Comparison of ENCODE assay signal across 16 cellular contexts in the genomic region with DNA sequence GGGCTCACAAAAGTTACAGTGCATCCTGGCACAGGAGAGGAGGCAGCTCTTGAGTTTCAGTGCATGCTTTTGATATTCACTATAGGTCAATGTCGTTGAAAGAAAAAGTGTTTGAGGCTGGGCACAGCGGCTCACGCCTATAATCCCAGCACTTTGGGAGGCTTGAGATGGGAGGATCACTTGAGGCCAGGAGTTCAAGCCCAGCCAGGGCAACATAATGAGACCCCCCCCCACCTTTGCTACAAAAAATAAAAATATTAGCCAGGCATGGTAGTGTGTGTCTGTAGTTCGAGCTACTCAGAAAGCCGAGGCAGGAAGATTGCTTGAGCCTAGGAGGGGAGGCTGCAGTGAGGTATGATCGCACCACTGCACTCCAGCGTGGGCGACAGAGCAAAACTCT. TPM values are rescaled to one million over a fixed set of nuclear protein-coding genes. Genes with fewer than 3 reads are reported as not detected.
A peak's percentile ranks its signal among the peaks of the same experiment; 100 is the strongest.
DNase-seq lines count a peak whose midpoint lies in the region; ATAC-seq and TF ChIP-seq lines count a peak whose summit lies in the region.
"Not testable (repeated sequence)": the region's sequence is repeated elsewhere in the genome, so short reads cannot be mapped to it uniquely, and the experiment has no call there.
"Had no signal": no experiment of that assay in that cellular context is flagged by ENCODE, and none has a peak within 500 bp of the region (broad histone marks: within the 10 kb centered on the region; RNA-seq: fewer than 3 reads in every experiment).

No MANE protein-coding gene starts in this region.

- H3K27ac ChIP-seq in RWPE2 (ENCODE audit: poor library complexity, severe bottlenecking); brain microvascular endothelial cell; endodermal cell (ENCODE audit: low read depth, low read length): not testable (repeated sequence)

- H3K4me3 Mint-ChIP-seq in endodermal cell, result not testable (repeated sequence)

- H3K4me3 ChIP-seq in RWPE2 (ENCODE audit: severe bottlenecking); brain microvascular endothelial cell (ENCODE audit: low read depth, low read length); endodermal cell (ENCODE audit: low read length): not testable (repeated sequence)

- H3K27ac Mint-ChIP-seq in endodermal cell, result not testable (repeated sequence)

- H3K36me3 ChIP-seq in RWPE2 (ENCODE audit: low read depth); brain microvascular endothelial cell (replicated peaks); endodermal cell (ENCODE audit: control insufficient read depth, insufficient read depth, low read length): not testable (repeated sequence)

- not testable (repeated sequence) for H3K4me1 ChIP-seq in RWPE2 (ENCODE audit: insufficient read depth, poor library complexity, severe bottlenecking); endodermal cell (ENCODE audit: control insufficient read depth, insufficient read depth, low read length)

- in situ Hi-C loops in brain microvascular endothelial cell (cut with HindIII; ENCODE audit: low pct_ligation_motif_present, low sequenced_read_pairs), result not testable (repeated sequence)

- ATAC-seq in RWPE2 (ENCODE audit: low read depth); sciatic nerve: not testable (repeated sequence)

- H3K36me3 Mint-ChIP-seq in endodermal cell (ENCODE audit: low read depth), result not testable (repeated sequence)

- DNase-seq in ELR (ENCODE audit: low read depth) (peak; percentile 0), RWPE2 (ENCODE audit: low spot score) (peak; percentile 10), brain microvascular endothelial cell (peak; percentile 0), endodermal cell (peak; percentile 6), cardiac septum (ENCODE audit: low spot score) (peak; percentile 33), sciatic nerve (ENCODE audit: low spot score) (peak; percentile 33)

- not testable (repeated sequence) for H3K4me1 Mint-ChIP-seq in endodermal cell

- not testable (repeated sequence) for H3K27me3 Mint-ChIP-seq in endodermal cell (ENCODE audit: insufficient read depth)

- 83 to 93% methylated on average over 3 of the region's 8 CpGs for WGBS in endodermal cell (ENCODE audit: insufficient coverage in 1 of 2, insufficient read length in 1 of 2), 2 experiments

- not testable (repeated sequence) for H3K9ac ChIP-seq in endodermal cell (ENCODE audit: extremely low read depth, low read length, poor library complexity, severe bottlenecking)

- not testable (repeated sequence) for TF ChIP-seq CTCF in RWPE2 (IDR thresholded peaks at IDR 0.05; ENCODE audit: poor library complexity, severe bottlenecking); brain microvascular endothelial cell (IDR thresholded peaks at IDR 0.05; ENCODE audit: low read depth, low read length, missing control alignments); endodermal cell (conservative IDR thresholded peaks at IDR 0.05)

- intact Hi-C loops in cardiac septum (cut with DNase I); sciatic nerve (cut with DNase I): not testable (repeated sequence)

- not testable (repeated sequence) for H3K27me3 ChIP-seq in RWPE2 (ENCODE audit: insufficient read depth, poor library complexity, severe bottlenecking); brain microvascular endothelial cell (replicated peaks); endodermal cell (ENCODE audit: control insufficient read depth, insufficient read depth, low read length, poor library complexity, severe bottlenecking)

- H3K9me3 ChIP-seq in RWPE2 (ENCODE audit: severe bottlenecking); endodermal cell (ENCODE audit: control insufficient read depth, low read length): not testable (repeated sequence)

- not testable (repeated sequence) for H3K9me3 Mint-ChIP-seq in endodermal cell

RNA-seq across cellular contexts. Expression of gene RASA4, which starts 1.6 kb away (rescaled TPM):
- 10 to 100 TPM; 10.9 to 44.0 TPM for total RNA-seq in endodermal cell
- polyA plus RNA-seq in endodermal cell (2013, experiment 1 of 2), result 38.2 TPM
- polyA plus RNA-seq in endodermal cell (2013, experiment 2 of 2), result 35.4 TPM
- 40.9 TPM for total RNA-seq in cardiac septum
- total RNA-seq in sciatic nerve, result 233 TPM

RNA-seq across cellular contexts. Expression of gene UPK3BL1, which starts 24.5 kb away (rescaled TPM):
- total RNA-seq in endodermal cell, result 10 to 100 TPM; 16.8 to 18.7 TPM
- polyA plus RNA-seq in endodermal cell (2013, experiment 1 of 2), result 56.7 TPM
- polyA plus RNA-seq in endodermal cell (2013, experiment 2 of 2), result 48.4 TPM
- total RNA-seq in cardiac septum, result 10.3 TPM
- 23.0 TPM for total RNA-seq in sciatic nerve

RNA-seq across cellular contexts. Expression of gene SPDYE2B, which starts 32.0 kb away (rescaled TPM):
- total RNA-seq in endodermal cell, result not detected
- polyA plus RNA-seq in endodermal cell (2013, experiment 1 of 2), result not detected
- polyA plus RNA-seq in endodermal cell (2013, experiment 2 of 2), result not detected
- total RNA-seq in cardiac septum, result not detected
- not detected for total RNA-seq in sciatic nerve
- total RNA-seq: CD8-positive, alpha-beta T cell; G401; GM12878; H4; HepG2; HFFc6 had no signal
- polyA plus RNA-seq: A549, AG04450, BJ, CD14-positive monocyte, HepG2 had no signal

RNA-seq across cellular contexts. Expression of gene POLR2J3, which starts 45.7 kb away (rescaled TPM):
- total RNA-seq in endodermal cell (10 to 100 TPM; 24.9 to 42.9 TPM), cardiac septum (18.9 TPM), sciatic nerve (64.2 TPM)
- polyA plus RNA-seq in endodermal cell (2013, experiment 1 of 2), result 78.3 TPM
- 56.8 TPM for polyA plus RNA-seq in endodermal cell (2013, experiment 2 of 2)

RNA-seq across cellular contexts. Expression of gene POLR2J2, which starts 53.3 kb away (rescaled TPM):
- total RNA-seq in endodermal cell (10 to 100 TPM in 1 of 2 donors, 1 to 10 TPM in 1; 7.0 to 15.5 TPM), cardiac septum (6.5 TPM), sciatic nerve (20.6 TPM)
- 3.1 TPM for polyA plus RNA-seq in endodermal cell (2013, experiment 1 of 2)
- polyA plus RNA-seq in endodermal cell (2013, experiment 2 of 2), result 3.6 TPM
- total RNA-seq: G401 had no signal
